ENCODE assay signal across 1 cellular context in the genomic region with DNA sequence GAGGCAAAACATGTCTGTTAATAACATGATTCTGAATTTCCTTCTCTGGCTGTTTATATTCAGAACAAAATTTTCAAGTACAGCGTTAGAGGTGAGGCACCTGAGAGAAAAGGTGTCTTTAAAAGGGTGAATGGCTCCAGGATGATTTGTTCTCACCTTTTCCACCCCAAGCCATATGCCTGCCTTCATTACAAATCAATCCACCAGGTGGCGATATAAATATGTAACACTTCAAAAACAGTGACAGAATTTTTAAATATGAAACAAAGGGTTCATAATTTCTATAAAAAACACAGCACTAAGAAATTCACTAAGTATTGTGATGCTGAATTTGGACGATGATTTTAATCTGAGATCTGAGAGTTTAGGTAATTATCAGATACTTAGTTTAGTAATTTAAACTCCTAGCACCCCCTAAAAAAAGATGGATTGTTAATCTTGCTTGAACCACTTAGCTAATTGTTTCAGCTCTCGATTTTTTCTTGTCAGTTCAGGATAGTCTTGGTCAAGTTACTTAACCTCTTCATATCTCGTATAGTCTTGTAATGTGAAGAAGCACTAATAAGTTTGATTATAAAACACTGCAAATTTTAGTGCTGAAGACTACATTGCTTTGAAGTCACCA.
TF ChIP-seq lines count a peak whose summit lies in the region.

No MANE protein-coding gene starts in this region.

TF ChIP-seq in HCT116, 20 proteins besides CTCF, POLR2A, EP300 and RAD21 (continued from another document):
- TF ChIP-seq, protein P1, sequence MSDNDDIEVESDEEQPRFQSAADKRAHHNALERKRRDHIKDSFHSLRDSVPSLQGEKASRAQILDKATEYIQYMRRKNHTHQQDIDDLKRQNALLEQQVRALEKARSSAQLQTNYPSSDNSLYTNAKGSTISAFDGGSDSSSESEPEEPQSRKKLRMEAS (IDR thresholded peaks at IDR 0.05): peak; percentile 53; the same call in 1 of the 2 replicates
